Comparison of ENCODE assay signal across 1 cellular context in genomic region chr6:148828047-148828446, GRCh38.
TF ChIP-seq lines count a peak whose summit lies in the region.

No MANE protein-coding gene starts in this region.

TF ChIP-seq in HEK293, 187 proteins besides CTCF, POLR2A, EP300 and RAD21 (continued from another document and continues in another):
- TF ChIP-seq ZNF433 (tag by site-specific recombination; IDR thresholded peaks at IDR 0.05; ENCODE audit: low read depth) (0 out of 2 replicates have a peak, but pooled peaks have one; percentile 17), ZNF664 (tag by site-specific recombination; IDR thresholded peaks at IDR 0.05) (no peak), ZNF529 (tag by site-specific recombination; IDR thresholded peaks at IDR 0.05; ENCODE audit: insufficient replicate concordance) (no peak), ZBTB20 (tag by site-specific recombination; IDR thresholded peaks at IDR 0.05) (no peak), ZNF692 (tag by site-specific recombination; IDR thresholded peaks at IDR 0.05) (no peak), ZEB2 (tag by site-specific recombination; IDR thresholded peaks at IDR 0.05) (no peak), YY1 (tag by site-specific recombination; IDR thresholded peaks at IDR 0.05) (no peak), ZNF354C (tag by site-specific recombination; IDR thresholded peaks at IDR 0.05; ENCODE audit: borderline replicate concordance, low read depth) (0 out of 2 replicates have a peak, but pooled peaks have one; percentile 41), ZNF366 (tag by site-specific recombination; conservative IDR thresholded peaks at IDR 0.05) (no peak), ZNF223 (tag by site-specific recombination; IDR thresholded peaks at IDR 0.05) (no peak), ZNF157 (tag by site-specific recombination; IDR thresholded peaks at IDR 0.05) (no peak), ZNF280C (tag by site-specific recombination; IDR thresholded peaks at IDR 0.05) (no peak), ZNF792 (tag by site-specific recombination; IDR thresholded peaks at IDR 0.05) (no peak), ZSCAN16 (tag by site-specific recombination; IDR thresholded peaks at IDR 0.05) (no peak), ZFP37 (tag by site-specific recombination; IDR thresholded peaks at IDR 0.05) (no peak), ZNF747 (tag by site-specific recombination; IDR thresholded peaks at IDR 0.05) (no peak), ZNF776 (tag by site-specific recombination; IDR thresholded peaks at IDR 0.05; ENCODE audit: borderline replicate concordance) (no peak), ZNF26 (tag by site-specific recombination; IDR thresholded peaks at IDR 0.05) (no peak), ZNF133 (tag by site-specific recombination; IDR thresholded peaks at IDR 0.05) (no peak), ZNF449 (tag by site-specific recombination; IDR thresholded peaks at IDR 0.05) (no peak), ZNF266 (tag by site-specific recombination; IDR thresholded peaks at IDR 0.05; ENCODE audit: low read depth) (no peak), REPIN1 (tag by site-specific recombination; IDR thresholded peaks at IDR 0.05; ENCODE audit: low read depth) (no peak), ZNF645 (tag by site-specific recombination; IDR thresholded peaks at IDR 0.05) (no peak), ZNF48 (tag by site-specific recombination; IDR thresholded peaks at IDR 0.05) (no peak), ZNF670 (tag by site-specific recombination; IDR thresholded peaks at IDR 0.05; ENCODE audit: low read depth) (no peak), ZNF660 (tag by site-specific recombination; IDR thresholded peaks at IDR 0.05) (no peak), ZNF114 (tag by site-specific recombination; IDR thresholded peaks at IDR 0.05) (no peak), PRDM4 (tag by site-specific recombination; IDR thresholded peaks at IDR 0.05) (no peak), ZNF37A (tag by site-specific recombination; IDR thresholded peaks at IDR 0.05) (no peak), ZNF549 (tag by site-specific recombination; IDR thresholded peaks at IDR 0.05) (no peak), HOXA7 (CRISPR knock-in tag; IDR thresholded peaks at IDR 0.05; ENCODE audit: borderline replicate concordance) (no peak), MEIS1 (CRISPR knock-in tag; IDR thresholded peaks at IDR 0.05; ENCODE audit: borderline replicate concordance) (no peak), ZNF785 (tag by site-specific recombination; IDR thresholded peaks at IDR 0.05) (no peak), OVOL3 (tag by site-specific recombination; IDR thresholded peaks at IDR 0.05) (no peak), ZNF10 (tag by site-specific recombination; IDR thresholded peaks at IDR 0.05) (no peak), KLF17 (tag by site-specific recombination; IDR thresholded peaks at IDR 0.05) (no peak), ZNF501 (tag by site-specific recombination; IDR thresholded peaks at IDR 0.05) (no peak), ZNF518A (tag by site-specific recombination; conservative IDR thresholded peaks at IDR 0.05; ENCODE audit: low read depth) (peak; percentile 57), ZNF548 (tag by site-specific recombination; IDR thresholded peaks at IDR 0.05) (no peak), KLF10 (tag by site-specific recombination; IDR thresholded peaks at IDR 0.05) (no peak), ZNF580 (tag by site-specific recombination; IDR thresholded peaks at IDR 0.05) (no peak), ZNF202 (tag by site-specific recombination; IDR thresholded peaks at IDR 0.05; ENCODE audit: borderline replicate concordance) (no peak), HIC1 (tag by site-specific recombination; IDR thresholded peaks at IDR 0.05) (no peak), ZNF19 (tag by site-specific recombination; IDR thresholded peaks at IDR 0.05; ENCODE audit: low read depth) (no peak), ZBTB8A (tag by site-specific recombination; IDR thresholded peaks at IDR 0.05) (0 out of 2 replicates have a peak, but pooled peaks have one; percentile 15)
